ENCODE assay signal across 1 cellular context in the genomic region with DNA sequence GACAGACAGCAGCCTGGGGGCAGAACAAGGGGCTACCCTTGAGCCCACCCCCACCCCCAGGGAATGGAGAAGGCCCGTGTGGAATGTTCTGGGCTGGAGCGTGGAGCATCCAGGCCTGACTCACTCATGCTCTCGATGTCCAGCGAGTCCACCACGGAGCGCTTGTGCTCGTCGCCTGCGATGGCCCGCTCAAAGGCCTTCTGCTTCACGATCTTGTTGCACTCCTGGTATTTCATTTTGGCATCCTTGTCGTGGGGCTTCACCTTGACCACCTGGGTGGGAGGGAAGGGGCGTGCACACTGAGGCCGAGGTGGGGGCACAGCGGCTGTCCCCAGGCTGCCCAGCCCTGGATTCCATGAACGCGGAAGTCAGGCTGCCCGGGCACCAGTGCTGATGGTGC. TPM values are rescaled to one million over a fixed set of nuclear protein-coding genes. Genes with fewer than 3 reads are reported as not detected.
"Had no signal": no experiment of that assay in that cellular context is flagged by ENCODE, and none has a peak within 500 bp of the region (broad histone marks: within the 10 kb centered on the region; RNA-seq: fewer than 3 reads in every experiment).

No MANE protein-coding gene starts in this region.

RNA-seq across cellular contexts. Expression of gene PNMA8B, which starts 31.1 kb away (rescaled TPM):
- polyA plus RNA-seq: endothelial cell of umbilical vein had no signal
